ENCODE assay signal across 28 cellular contexts in the genomic region with DNA sequence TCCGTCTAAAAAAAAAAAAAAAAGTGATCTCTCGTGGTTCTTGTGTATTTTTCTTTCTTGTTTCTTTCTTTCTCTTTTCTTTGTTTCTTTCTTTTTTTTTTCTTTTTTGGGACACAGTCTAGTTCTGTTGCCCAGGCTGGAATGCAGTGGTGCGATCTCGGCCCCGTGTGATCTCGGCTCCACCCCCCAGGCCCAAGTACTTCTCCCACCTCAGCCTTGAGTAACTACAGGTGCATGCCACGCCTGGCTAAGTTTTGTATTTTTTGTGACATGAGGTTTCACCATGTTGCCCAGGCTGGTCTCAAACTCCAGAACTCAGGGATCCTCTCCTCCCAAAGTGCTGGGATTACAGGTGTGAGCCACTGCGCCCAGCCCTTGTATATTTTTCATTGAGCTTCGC.
"Had no signal": no experiment of that assay in that cellular context is flagged by ENCODE, and none has a peak within 500 bp of the region (broad histone marks: within the 10 kb centered on the region; RNA-seq: fewer than 3 reads in every experiment).

No MANE protein-coding gene starts in this region.

- H3K4me1 Mint-ChIP-seq: endodermal cell had no signal

- H3K36me3 ChIP-seq: colonic mucosa, esophagus muscularis mucosa, esophagus squamous epithelium, gastrocnemius medialis, gastroesophageal sphincter, heart left ventricle, heart right ventricle had no signal

- H3K27me3 Mint-ChIP-seq: dendritic cell treated with granulocyte-macrophage colony-stimulating factor and Interleukin-4, amounts not matched to agents 40 ng/mL and 50 ng/mL, for 4 days had no signal

- FAIRE-seq: colon, endometrium, endothelial cell of umbilical vein had no signal

- H3K9me3 Mint-ChIP-seq: dendritic cell treated with granulocyte-macrophage colony-stimulating factor and Interleukin-4, amounts not matched to agents 40 ng/mL and 50 ng/mL, for 4 days; effector memory CD8-positive, alpha-beta T cell; endodermal cell had no signal

- H3K27me3 ChIP-seq: colonic mucosa, dorsolateral prefrontal cortex, esophagus muscularis mucosa, esophagus squamous epithelium, foreskin keratinocyte, gastrocnemius medialis, gastroesophageal sphincter, heart left ventricle, heart right ventricle had no signal

- H3K4me3 Mint-ChIP-seq: dendritic cell treated with granulocyte-macrophage colony-stimulating factor and Interleukin-4, amounts not matched to agents 40 ng/mL and 50 ng/mL, for 4 days; effector memory CD8-positive, alpha-beta T cell; endodermal cell had no signal

- ATAC-seq: effector memory CD8-positive, alpha-beta T cell; esophagus mucosa; foreskin keratinocyte; gastrocnemius medialis; gastroesophageal sphincter; heart left ventricle; heart right ventricle had no signal

- DNase-seq: colonic mucosa; cortex of kidney; dermis blood vessel endothelial cell; dorsolateral prefrontal cortex; effector CD4-positive, alpha-beta T cell; effector CD8-positive, alpha-beta T cell; effector memory CD4-positive, alpha-beta T cell; effector memory CD8-positive, alpha-beta T cell; endodermal cell; erythroblast; esophagus squamous epithelium; foreskin fibroblast; foreskin keratinocyte; foreskin melanocyte; gastrocnemius medialis; glutamatergic neuron; head of caudate nucleus; heart left ventricle; heart right ventricle had no signal

- H3K27ac Mint-ChIP-seq: dendritic cell treated with granulocyte-macrophage colony-stimulating factor and Interleukin-4, amounts not matched to agents 40 ng/mL and 50 ng/mL, for 4 days; effector memory CD8-positive, alpha-beta T cell; endodermal cell had no signal

- H3K4me1 ChIP-seq: colonic mucosa, esophagus muscularis mucosa, esophagus squamous epithelium, foreskin keratinocyte, gastrocnemius medialis, gastroesophageal sphincter, heart left ventricle, heart right ventricle had no signal

- H3K9me3 ChIP-seq: colonic mucosa, esophagus muscularis mucosa, esophagus squamous epithelium, gastrocnemius medialis, gastroesophageal sphincter, heart left ventricle, heart right ventricle had no signal

- H3K4me3 ChIP-seq: colonic mucosa, coronary artery, dorsolateral prefrontal cortex, esophagus muscularis mucosa, esophagus squamous epithelium, gastrocnemius medialis, gastroesophageal sphincter, heart left ventricle, heart right ventricle had no signal

- H3K27ac ChIP-seq: colonic mucosa, coronary artery, dorsolateral prefrontal cortex, epithelial cell of prostate, esophagus muscularis mucosa, esophagus squamous epithelium, foreskin keratinocyte, gastrocnemius medialis, gastroesophageal sphincter, heart left ventricle, heart right ventricle had no signal
